8 cellular contexts compared by ENCODE assay signal in genomic region chr1:74673351-74674111, GRCh38. TPM values are rescaled to one million over a fixed set of nuclear protein-coding genes. Genes with fewer than 3 reads are reported as not detected.
A peak's percentile ranks its signal among the peaks of the same experiment; 100 is the strongest.
DNase-seq lines count a peak whose midpoint lies in the region; ATAC-seq and TF ChIP-seq lines count a peak whose summit lies in the region.

A gene with protein sequence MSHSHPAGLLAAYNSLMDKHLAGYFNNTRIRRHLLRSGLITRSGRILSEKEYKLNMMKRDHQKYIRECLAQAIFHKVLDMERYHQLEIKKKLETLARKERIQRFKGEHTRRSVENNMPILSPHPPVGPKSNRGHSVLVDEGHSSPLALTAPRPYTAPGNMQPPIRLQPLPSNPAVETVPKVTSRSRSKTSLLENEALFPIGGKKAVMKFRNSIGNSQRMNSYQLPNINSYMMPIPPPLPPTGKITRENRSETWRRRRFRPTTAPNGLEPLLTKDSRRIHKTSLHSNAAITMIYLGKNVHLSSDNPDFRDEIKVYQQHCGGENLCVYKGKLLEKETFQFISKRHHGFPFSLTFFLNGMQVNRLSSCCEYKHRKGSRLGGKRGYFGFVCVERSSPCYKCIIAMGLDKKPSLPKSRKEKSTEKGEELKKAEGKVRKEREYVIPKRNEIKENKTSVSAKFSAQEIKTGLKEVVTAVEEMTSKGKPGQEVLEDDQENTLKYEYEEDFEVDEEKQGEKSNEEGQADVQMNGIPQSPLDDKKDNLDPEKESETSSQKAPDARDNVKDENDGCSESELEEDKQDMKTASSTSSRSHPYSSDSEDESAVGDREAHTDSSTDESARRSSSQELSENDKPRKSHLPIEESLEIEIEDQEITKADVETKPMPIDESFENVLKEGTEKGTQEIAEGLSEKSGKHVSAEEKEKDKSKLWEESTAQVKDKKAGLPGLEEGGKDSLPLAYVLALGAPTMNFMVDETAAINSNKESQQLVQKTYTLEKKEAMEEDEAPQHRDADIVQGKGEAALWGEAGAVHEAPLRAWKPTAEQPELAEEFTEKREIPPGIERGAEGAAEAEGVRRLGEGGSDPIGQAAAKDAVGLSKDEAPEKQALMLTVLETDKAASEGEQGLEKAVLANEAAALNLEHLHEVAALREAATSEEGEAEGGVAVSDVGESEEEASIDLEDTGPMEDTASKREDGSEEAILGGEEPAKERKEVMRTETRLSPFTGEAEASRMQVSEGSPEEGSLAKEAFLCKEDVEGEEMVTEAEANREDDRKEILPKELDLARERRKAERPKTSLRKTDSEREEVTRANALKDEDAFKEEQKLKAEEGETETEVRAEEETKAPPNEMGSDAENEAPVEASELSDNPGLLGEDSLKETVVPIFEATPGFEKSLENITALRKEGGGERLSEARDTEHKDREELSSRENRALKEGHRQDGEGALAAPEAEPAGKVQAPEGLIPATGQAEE (N-terminal part only) (minus strand): TSS chr1:74673792. CDS start chr1:74673519, 273 bp downstream.

- H3K27ac ChIP-seq in endodermal cell (ENCODE audit: low read depth, low read length) (no peak within 1 kb of the TSS), RWPE1 (no peak within 1 kb of the TSS)

- H3K4me1 Mint-ChIP-seq in stimulated activated naive CD8-positive, alpha-beta T cell treated with anti-CD3 and anti-CD28 coated beads, Interleukin-15, amount 100 ng/mL, for 72 hours = peaks cover 7% of the 10 kb centered on the region
- peaks cover 20% of the 10 kb centered on the region for H3K4me1 Mint-ChIP-seq in endodermal cell
- H3K4me1 Mint-ChIP-seq in activated CD4-positive, alpha-beta memory T cell treated with anti-CD3 and anti-CD28 coated beads, Interleukin-2, amount 10 ng/mL, durations not matched to agents 7 days and 5 days = peaks cover 4% of the 10 kb centered on the region

- peaks cover 3% of the 10 kb centered on the region; the same call in 1 of the 2 replicates for H3K27me3 ChIP-seq in MG63
- H3K27me3 ChIP-seq in endodermal cell (ENCODE audit: control insufficient read depth, insufficient read depth, low read length, poor library complexity, severe bottlenecking) = peaks cover 24% of the 10 kb centered on the region

- H3K4me3 ChIP-seq in MG63 (no peak within 1 kb of the TSS), endodermal cell (ENCODE audit: low read length) (peak within 1 kb of the TSS; percentile 62)

- peaks cover 51% of the 10 kb centered on the region for H3K27me3 Mint-ChIP-seq in stimulated activated naive CD8-positive, alpha-beta T cell treated with anti-CD3 and anti-CD28 coated beads, Interleukin-15, amount 100 ng/mL, for 72 hours
- peaks cover 34% of the 10 kb centered on the region for H3K27me3 Mint-ChIP-seq in endodermal cell (ENCODE audit: insufficient read depth)
- H3K27me3 Mint-ChIP-seq in activated CD4-positive, alpha-beta memory T cell treated with anti-CD3 and anti-CD28 coated beads, Interleukin-2, amount 10 ng/mL, durations not matched to agents 7 days and 5 days = peaks cover 41% of the 10 kb centered on the region

- WGBS in endodermal cell (ENCODE audit: insufficient coverage in 1 of 2, insufficient read length in 1 of 2), 2 experiments = 25 to 32% methylated on average over 7 to 43 of the region's 44 CpGs

- no peak for DNase-seq in stimulated activated naive CD8-positive, alpha-beta T cell treated with anti-CD3 and anti-CD28 coated beads, Interleukin-15, amount 100 ng/mL, for 72 hours
- DNase-seq in stimulated activated naive CD8-positive, alpha-beta T cell treated with anti-CD3 and anti-CD28 coated beads, Interleukin-15, Interleukin-2, amounts not matched to agents 100 U/mL and 50 U/mL, for 24 hours = no peak
- peak; percentile 6 for DNase-seq in MG63
- peak; percentile 60 for DNase-seq in endodermal cell
- peak; percentile 72 for DNase-seq in occipital lobe (lab: John Stamatoyannopoulos, UW)
- no peak for DNase-seq in NCI-H187 (lab: John Stamatoyannopoulos, UW)
- DNase-seq in activated CD4-positive, alpha-beta memory T cell treated with anti-CD3 and anti-CD28 coated beads, Interleukin-2, amount 10 ng/mL, durations not matched to agents 7 days and 5 days = no peak
- no peak for DNase-seq in RWPE1 (ENCODE audit: low spot score)

- no peak for TF ChIP-seq CTCF in endodermal cell (conservative IDR thresholded peaks at IDR 0.05)
- no peak for TF ChIP-seq CTCF in RWPE1 (conservative IDR thresholded peaks at IDR 0.05; ENCODE audit: low read depth)

- no peaks in the 10 kb centered on the region for H3K9me3 ChIP-seq in MG63
- H3K9me3 ChIP-seq in endodermal cell (ENCODE audit: control insufficient read depth, low read length) = peaks cover 23% of the 10 kb centered on the region

- peak within 1 kb of the TSS; percentile 5 to 34 for H3K4me3 Mint-ChIP-seq in stimulated activated naive CD8-positive, alpha-beta T cell treated with anti-CD3 and anti-CD28 coated beads, Interleukin-15, amount 100 ng/mL, for 72 hours
- peak within 1 kb of the TSS; percentile 46 for H3K4me3 Mint-ChIP-seq in endodermal cell
- H3K4me3 Mint-ChIP-seq in activated CD4-positive, alpha-beta memory T cell treated with anti-CD3 and anti-CD28 coated beads, Interleukin-2, amount 10 ng/mL, durations not matched to agents 7 days and 5 days = no peak within 1 kb of the TSS

- H3K27ac Mint-ChIP-seq in stimulated activated naive CD8-positive, alpha-beta T cell treated with anti-CD3 and anti-CD28 coated beads, Interleukin-15, amount 100 ng/mL, for 72 hours = no peak within 1 kb of the TSS
- no peak within 1 kb of the TSS for H3K27ac Mint-ChIP-seq in endodermal cell
- H3K27ac Mint-ChIP-seq in activated CD4-positive, alpha-beta memory T cell treated with anti-CD3 and anti-CD28 coated beads, Interleukin-2, amount 10 ng/mL, durations not matched to agents 7 days and 5 days = no peak within 1 kb of the TSS

- ATAC-seq in stimulated activated naive CD8-positive, alpha-beta T cell treated with anti-CD3 and anti-CD28 coated beads, Interleukin-15, amount 100 ng/mL, for 72 hours = peak; percentile 57
- ATAC-seq in stimulated activated naive CD8-positive, alpha-beta T cell treated with anti-CD3 and anti-CD28 coated beads, Interleukin-15, Interleukin-2, amounts not matched to agents 100 U/mL and 50 U/mL, for 24 hours = no peak

- no peaks in the 10 kb centered on the region for H3K36me3 ChIP-seq in MG63
- H3K36me3 ChIP-seq in endodermal cell (ENCODE audit: control insufficient read depth, insufficient read depth, low read length) = no peaks in the 10 kb centered on the region

- peaks cover 4% of the 10 kb centered on the region for H3K4me1 ChIP-seq in endodermal cell (ENCODE audit: control insufficient read depth, insufficient read depth, low read length)

- H3K9ac ChIP-seq in endodermal cell (ENCODE audit: extremely low read depth, low read length, poor library complexity, severe bottlenecking) = no peak within 1 kb of the TSS

- no peaks in the 10 kb centered on the region for H3K36me3 Mint-ChIP-seq in endodermal cell (ENCODE audit: low read depth)
- no peaks in the 10 kb centered on the region for H3K36me3 Mint-ChIP-seq in activated CD4-positive, alpha-beta memory T cell treated with anti-CD3 and anti-CD28 coated beads, Interleukin-2, amount 10 ng/mL, durations not matched to agents 7 days and 5 days (ENCODE audit: low read depth)

- POLR2A ChIA-PET in activated CD4-positive, alpha-beta memory T cell treated with anti-CD3 and anti-CD28 coated beads, Interleukin-2, amount 10 ng/mL, durations not matched to agents 7 days and 5 days (lab: Charles Lee) = no interaction called here
- POLR2A ChIA-PET in RWPE1 (lab: Yijun Ruan, JAX; ENCODE audit: low non-redundant PET) = no interaction called here

- CTCF ChIA-PET in activated CD4-positive, alpha-beta memory T cell treated with anti-CD3 and anti-CD28 coated beads, Interleukin-2, amount 10 ng/mL, durations not matched to agents 7 days and 5 days (lab: Charles Lee) = interaction anchor here (0.9 kb wide), 1 partner anchor 16 kb away, joined by 3 read pairs; no protein-coding TSS in a partner anchor
- CTCF ChIA-PET in RWPE1 (lab: Yijun Ruan, JAX) = interaction anchor here (0.6 kb wide), 1 partner anchor 580 kb away, joined by 3 read pairs; no protein-coding TSS in a partner anchor

- peaks cover 6 to 10% of the 10 kb centered on the region in 2 donors for H3K9me3 Mint-ChIP-seq in stimulated activated naive CD8-positive, alpha-beta T cell treated with anti-CD3 and anti-CD28 coated beads, Interleukin-15, amount 100 ng/mL, for 72 hours
- H3K9me3 Mint-ChIP-seq in endodermal cell = peaks cover 29% of the 10 kb centered on the region
- peaks cover 4% of the 10 kb centered on the region for H3K9me3 Mint-ChIP-seq in activated CD4-positive, alpha-beta memory T cell treated with anti-CD3 and anti-CD28 coated beads, Interleukin-2, amount 10 ng/mL, durations not matched to agents 7 days and 5 days

RNA-seq across cellular contexts. Expression of the gene that starts here (rescaled TPM):
- not detected in 2 replicates for total RNA-seq in MG63 (2014; rRNA removed; shearing (Covaris generic); ENCODE audit: low replicate concordance)
- not detected for total RNA-seq in endodermal cell
- polyA plus RNA-seq in endodermal cell (2013, experiment 1 of 2) = 0.25 TPM
- polyA plus RNA-seq in endodermal cell (2013, experiment 2 of 2) = 0.25 TPM
- total RNA-seq in occipital lobe = 16.7 TPM
- under 1 TPM in 1 of 2 experiments, not detected in 1; 0.05 TPM for total RNA-seq in activated CD4-positive, alpha-beta memory T cell treated with anti-CD3 and anti-CD28 coated beads, Interleukin-2, amount 10 ng/mL, durations not matched to agents 7 days and 5 days

Comparison
In these comparisons a context has a peak if more than half of its experiments do, and no peak if none do; other contexts are left out.
1. RNA of the gene that starts here (total RNA-seq): 16.7 TPM in occipital lobe (single experiment); 0.05 TPM in activated CD4-positive, alpha-beta memory T cell treated with anti-CD3 and anti-CD28 coated beads, Interleukin-2, amount 10 ng/mL, durations not matched to agents 7 days and 5 days, not detected in MG63 and not detected in endodermal cell; every median in the first group is over 10 times any median in the second.
2. Peak in DNase-seq in MG63; RNA of the gene not detected or under 1 TPM.
3. Peak in DNase-seq and H3K4me3 ChIP-seq in endodermal cell; RNA of the gene not detected or under 1 TPM.